Comparison of ENCODE assay signal across 17 cellular contexts in the genomic region with DNA sequence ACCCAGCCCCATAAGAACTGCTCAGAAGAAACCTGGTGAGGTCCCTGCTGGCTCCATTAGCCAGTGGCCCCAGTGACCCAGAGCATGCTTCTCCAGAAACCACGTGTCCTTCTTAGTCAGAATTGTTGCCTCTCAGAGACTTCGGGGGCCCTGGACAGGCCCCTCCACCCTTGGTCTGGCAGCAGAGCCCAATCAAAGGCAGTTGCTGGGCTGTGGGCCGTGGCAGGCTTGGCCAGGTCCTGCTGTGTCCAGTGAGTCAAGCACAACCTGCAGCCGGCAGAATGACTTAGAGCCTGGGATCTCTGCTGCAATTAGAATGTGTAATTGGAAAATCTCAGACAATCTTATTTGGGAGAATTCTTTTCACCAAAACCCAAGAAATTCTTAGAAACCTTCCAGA.
A peak's percentile ranks its signal among the peaks of the same experiment; 100 is the strongest.
DNase-seq lines count a peak whose midpoint lies in the region; ATAC-seq and TF ChIP-seq lines count a peak whose summit lies in the region.
"Had no signal": no experiment of that assay in that cellular context is flagged by ENCODE, and none has a peak within 500 bp of the region (broad histone marks: within the 10 kb centered on the region; RNA-seq: fewer than 3 reads in every experiment).

No MANE protein-coding gene starts in this region.

- no peak overlapping the region for H3K4me2 ChIP-seq in GM23248 (ENCODE audit: unreplicated experiment)

- H4K20me1 ChIP-seq in GM23248 (ENCODE audit: insufficient read depth), result no peaks in the 10 kb centered on the region

- ATAC-seq in sciatic nerve, result peak; percentile 20
- ATAC-seq: CD8-positive, alpha-beta T cell; HCT116 had no signal

- no peak overlapping the region for H2AFZ ChIP-seq in GM23248

- intact Hi-C loops in sciatic nerve (cut with DNase I), result no loop called here
- intact Hi-C loops in stomach (cut with DNase I; ENCODE audit: low total_unique reads), result no loop called here

- no peaks in the 10 kb centered on the region for H3K9me2 ChIP-seq in GM23248 (ENCODE audit: insufficient read depth)

- H3K36me3 ChIP-seq in GM23248 (ENCODE audit: low read depth), result no peaks in the 10 kb centered on the region
- no peaks in the 10 kb centered on the region for H3K36me3 ChIP-seq in neutrophil
- H3K36me3 ChIP-seq in H7 (replicated peaks; ENCODE audit: control insufficient read depth, insufficient read depth, low read length), result no peaks in the 10 kb centered on the region
- no peaks in the 10 kb centered on the region for H3K36me3 ChIP-seq in Peyer's patch
- no peaks in the 10 kb centered on the region for H3K36me3 ChIP-seq in stomach
- H3K36me3 ChIP-seq: BE2C had no signal

- no peaks in the 10 kb centered on the region for H3K9me3 ChIP-seq in GM23248 (ENCODE audit: low read depth)
- no peaks in the 10 kb centered on the region for H3K9me3 ChIP-seq in neutrophil
- H3K9me3 ChIP-seq in Peyer's patch, result no peaks in the 10 kb centered on the region
- no peaks in the 10 kb centered on the region for H3K9me3 ChIP-seq in stomach
- H3K9me3 ChIP-seq: BE2C, Caco-2 had no signal

- no peaks in the 10 kb centered on the region for H3K79me2 ChIP-seq in GM23248 (ENCODE audit: insufficient read depth)

- peaks cover 17% of the 10 kb centered on the region; the same call in 1 of the 2 replicates for H3F3A ChIP-seq in GM23248 (ENCODE audit: insufficient read depth)

- H3K9ac ChIP-seq in GM23248, result no peak overlapping the region

- TF ChIP-seq POLR2A in Peyer's patch (IDR thresholded peaks at IDR 0.05) (no peak), stomach (IDR thresholded peaks at IDR 0.05) (no peak)

- 52 to 53% methylated on average over 4 of the region's 4 CpGs for WGBS in GM23248 (ENCODE audit: low coverage in 1 of 2, low lambda C conversion rate in 2 of 2, missing lambda C conversion rate in 2 of 2), 2 experiments
- 73 to 92% (median 84%) methylated on average over 4 of the region's 4 CpGs for WGBS in stomach, 5 donors

- DNase-seq in Ammon's horn (ENCODE audit: low spot score) (peak; percentile 14), GM23248 (peak; percentile 44), sciatic nerve (ENCODE audit: low spot score) (no peak), NCI-H526 treated with DMSO at 0.1 percent for 48 hours (lab: John Stamatoyannopoulos, UW) (no peak), H7 (no peak), Peyer's patch (no peak), stomach (no peak)
- DNase-seq: BE2C; Caco-2; CD4-positive, CD25-positive, alpha-beta regulatory T cell; CD8-positive, alpha-beta T cell; DMS153; DND-41; H9 had no signal

- H3K4me3 ChIP-seq in GM23248 (no peak overlapping the region), neutrophil (ENCODE audit: low read depth in 1 of 2, low read length in 1 of 2) (no peak overlapping the region), H7 (ENCODE audit: insufficient read depth, low read depth, low read length) (no peak overlapping the region), Peyer's patch (no peak overlapping the region), stomach (no peak overlapping the region)

- no peak for TF ChIP-seq EP300 in stomach (IDR thresholded peaks at IDR 0.05)

- H3K27ac ChIP-seq in GM23248, result no peak overlapping the region
- H3K27ac ChIP-seq in neutrophil, result peak overlapping the region; percentile 80
- no peak overlapping the region for H3K27ac ChIP-seq in Peyer's patch
- no peak overlapping the region for H3K27ac ChIP-seq in stomach
- H3K27ac ChIP-seq: 22Rv1 had no signal

- H3K27me3 ChIP-seq in GM23248 (replicated peaks; ENCODE audit: insufficient read depth), result no peaks in the 10 kb centered on the region
- H3K27me3 ChIP-seq in neutrophil, result no peaks in the 10 kb centered on the region
- H3K27me3 ChIP-seq in H7 (ENCODE audit: control insufficient read depth, insufficient read depth, low read length), result no peaks in the 10 kb centered on the region
- no peaks in the 10 kb centered on the region for H3K27me3 ChIP-seq in Peyer's patch
- H3K27me3 ChIP-seq in stomach, result no peaks in the 10 kb centered on the region
- H3K27me3 ChIP-seq: BE2C had no signal

- peaks cover 16% of the 10 kb centered on the region for H3K4me1 ChIP-seq in GM23248 (ENCODE audit: insufficient read depth)
- peaks cover 66 to 73% of the 10 kb centered on the region in 2 experiments for H3K4me1 ChIP-seq in neutrophil (ENCODE audit: control insufficient read depth in 1 of 2, insufficient read depth in 1 of 2, low read depth in 1 of 2, low read length in 1 of 2)
- H3K4me1 ChIP-seq in Peyer's patch, result no peaks in the 10 kb centered on the region
- peaks cover 0 to 3% (median 0%) of the 10 kb centered on the region in 4 donors for H3K4me1 ChIP-seq in stomach
- H3K4me1 ChIP-seq: BE2C, Caco-2 had no signal

- in situ Hi-C loops in GM23248 (cut with MboI), result no loop called here

- TF ChIP-seq CTCF in neutrophil (IDR thresholded peaks at IDR 0.05) (no peak), Peyer's patch (IDR thresholded peaks at IDR 0.05) (no peak), stomach (IDR thresholded peaks at IDR 0.05) (no peak)

Comparison
In these comparisons a context has a peak if more than half of its experiments do, and no peak if none do; other contexts are left out.
1. DNase-seq: peak in Ammon's horn (single experiment) and GM23248 (single experiment); none in sciatic nerve (single experiment), NCI-H526 treated with DMSO at 0.1 percent for 48 hours (single experiment), H7 (single experiment), Peyer's patch (0 of 3) and stomach (single experiment).